Comparison of ENCODE assay signal across 7 cellular contexts in genomic region chr1:162627662-162628296, GRCh38. TPM values are rescaled to one million over a fixed set of nuclear protein-coding genes. Genes with fewer than 3 reads are reported as not detected.
DNase-seq lines count a peak whose midpoint lies in the region; ATAC-seq, FAIRE-seq and TF ChIP-seq lines count a peak whose summit lies in the region.

No MANE protein-coding gene starts in this region.

- H3K27me3 ChIP-seq in adrenal gland, result no peaks in the 10 kb centered on the region
- no peaks in the 10 kb centered on the region for H3K27me3 ChIP-seq in muscle layer of duodenum (ENCODE audit: low read depth, low read length)

- H3K27ac ChIP-seq in adrenal gland (peak overlapping the region in 1 of 5 donors; percentile 67), muscle layer of duodenum (ENCODE audit: low read length) (peak overlapping the region; percentile 73)

- ATAC-seq in HG03039 (IDR thresholded peaks at IDR 0.05; ENCODE audit: unreplicated experiment), result no peak

- no peak overlapping the region for H3K4me3 ChIP-seq in adrenal gland
- no peak overlapping the region for H3K4me3 ChIP-seq in muscle layer of duodenum (ENCODE audit: low read depth in 1 of 2, low read length in 2 of 2)

- WGBS in adrenal gland, 4 donors, result 60 to 65% (median 61%) methylated on average over 3 of the region's 3 CpGs

- TF ChIP-seq POLR2A in adrenal gland (IDR thresholded peaks at IDR 0.05), result no peak

- H3K36me3 ChIP-seq in adrenal gland (replicated peaks in 1 of 2) (no peaks in the 10 kb centered on the region), muscle layer of duodenum (ENCODE audit: control insufficient read depth in 1 of 2, insufficient read depth in 2 of 2, low read length in 2 of 2) (peaks cover 0 to 11% of the 10 kb centered on the region in 2 donors)

- DNase-seq in Kasumi-1 (lab: John Stamatoyannopoulos, UW) (peak; percentile 39 to 64), adrenal gland (no peak), HPDE6-E6E7 (ENCODE audit: extremely low spot score) (no peak), DMS79 treated with DMSO at 0.1 percent for 48 hours (lab: John Stamatoyannopoulos, UW) (no peak)

- intact Hi-C loops in adrenal gland (cut with DNase I), result no loop called here

- H3K9me3 ChIP-seq in adrenal gland (replicated peaks in 1 of 3) (no peaks in the 10 kb centered on the region), muscle layer of duodenum (ENCODE audit: control insufficient read depth in 1 of 2, low read length in 2 of 2) (no peaks in the 10 kb centered on the region)

- TF ChIP-seq CTCF in adrenal gland (IDR thresholded peaks at IDR 0.05), result peak; percentile 21 to 49 (median 40)

- H3K4me1 ChIP-seq in adrenal gland (replicated peaks in 1 of 2) (peaks cover 21 to 30% of the 10 kb centered on the region in 2 donors), muscle layer of duodenum (ENCODE audit: control insufficient read depth in 1 of 2, insufficient read depth in 2 of 2, low read length in 2 of 2) (peaks cover 0 to 4% of the 10 kb centered on the region in 2 donors)

- FAIRE-seq in G401.6 (lab: Jason Lieb, UNC), result peak; percentile 90

RNA-seq across cellular contexts. Expression of gene DDR2, which starts 4.5 kb away (rescaled TPM):
- total RNA-seq in adrenal gland, result 100 to 1,000 TPM; 214 to 349 (median 254) TPM
- polyA plus RNA-seq in adrenal gland, result 100 to 1,000 TPM in 1 of 3 donors, 10 to 100 TPM in 2; 15.1 to 127 (median 34.2) TPM

Comparison
In these comparisons a context has a peak if more than half of its experiments do, and no peak if none do; other contexts are left out.
1. DNase-seq: peak in Kasumi-1 (2 of 2); none in adrenal gland (0 of 7), HPDE6-E6E7 (single experiment) and DMS79 treated with DMSO at 0.1 percent for 48 hours (single experiment).